35 cellular contexts compared by ENCODE assay signal in the genomic region with DNA sequence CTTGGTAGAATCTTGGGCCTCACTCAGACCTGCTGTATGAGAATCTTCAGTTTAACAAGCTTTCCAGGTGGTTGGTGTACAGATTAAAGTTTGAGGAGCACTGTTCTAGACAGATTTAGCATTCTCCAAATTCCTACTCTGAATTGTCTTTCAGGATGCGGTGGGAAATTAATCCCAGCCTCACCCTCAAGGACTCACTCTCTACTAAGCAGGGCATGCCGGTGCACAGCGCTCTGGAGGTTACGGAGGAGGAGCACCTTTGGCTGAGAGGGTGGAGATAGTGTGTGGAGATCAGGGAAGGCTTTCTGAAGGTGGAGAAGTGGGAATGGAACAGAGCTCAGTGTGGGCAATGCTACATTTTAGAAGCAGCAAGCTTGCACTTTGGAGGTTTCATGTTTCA.
DNase-seq lines count a peak whose midpoint lies in the region; ATAC-seq, FAIRE-seq and TF ChIP-seq lines count a peak whose summit lies in the region.
"Had no signal": no experiment of that assay in that cellular context is flagged by ENCODE, and none has a peak within 500 bp of the region (broad histone marks: within the 10 kb centered on the region; RNA-seq: fewer than 3 reads in every experiment).

No MANE protein-coding gene starts in this region.

- H3K56ac ChIP-seq in H9 (ENCODE audit: insufficient read length, low read depth, low read length) = no peak overlapping the region

- POLR2A ChIA-PET in HEK293T (lab: Yijun Ruan, JAX) = no interaction called here

- H4K5ac ChIP-seq in H9 (ENCODE audit: insufficient read length, low read depth, low read length) = no peak overlapping the region

- H2AK5ac ChIP-seq in H9 (ENCODE audit: insufficient read length, low read length) = no peak overlapping the region
- H2AK5ac ChIP-seq in neuronal stem cell (ENCODE audit: low read depth, low read length) = no peak overlapping the region

- no peak overlapping the region for H3K4me3 Mint-ChIP-seq in H9
- H3K4me3 Mint-ChIP-seq: B cell; CD14-positive monocyte; CD4-positive, alpha-beta memory T cell; CD4-positive, alpha-beta T cell; CD4-positive, CD25-positive, alpha-beta regulatory T cell; CD8-positive, alpha-beta memory T cell; CD8-positive, alpha-beta T cell had no signal

- H3K27me3 Mint-ChIP-seq in H9 (ENCODE audit: low read depth) = no peaks in the 10 kb centered on the region
- H3K27me3 Mint-ChIP-seq: B cell; CD4-positive, alpha-beta memory T cell; CD4-positive, CD25-positive, alpha-beta regulatory T cell had no signal

- H3K23me2 ChIP-seq in H9 (ENCODE audit: insufficient read length, low read depth, low read length, poor library complexity, severe bottlenecking) = peaks cover 2% of the 10 kb centered on the region

- H3K79me1 ChIP-seq in H9 (ENCODE audit: insufficient read depth, low read depth, low read length, poor library complexity, severe bottlenecking) (no peaks in the 10 kb centered on the region), neuronal stem cell (ENCODE audit: low read depth, low read length) (no peaks in the 10 kb centered on the region)

- H3K27ac Mint-ChIP-seq in H9 = no peak overlapping the region; a peak in 1 of 7 replicates
- H3K27ac Mint-ChIP-seq: B cell; CD14-positive monocyte; CD4-positive, alpha-beta memory T cell; CD4-positive, alpha-beta T cell; CD4-positive, CD25-positive, alpha-beta regulatory T cell; CD8-positive, alpha-beta memory T cell; CD8-positive, alpha-beta T cell had no signal

- no peaks in the 10 kb centered on the region for H3K9me3 Mint-ChIP-seq in H9
- H3K9me3 Mint-ChIP-seq: CD4-positive, alpha-beta memory T cell; CD4-positive, alpha-beta T cell; CD8-positive, alpha-beta memory T cell; CD8-positive, alpha-beta T cell had no signal

- H3K4ac ChIP-seq in H9 (ENCODE audit: low read depth, low read length) (no peak overlapping the region), neuronal stem cell (ENCODE audit: low read length) (no peak overlapping the region)

- H3K9ac ChIP-seq in H9 (ENCODE audit: extremely low read depth, insufficient read length, low read length) = no peak overlapping the region
- no peak overlapping the region for H3K9ac ChIP-seq in neuronal stem cell (ENCODE audit: low read depth, low read length, poor library complexity)
- H3K9ac ChIP-seq: BLaER1; BLaER1 treated with 17β-estradiol and CSF1 and Interleukin-3, amounts not matched to agents 10 nM and 100 nM had no signal

- peak; percentile 59 for ATAC-seq in foreskin keratinocyte
- ATAC-seq in HG02763 (IDR thresholded peaks at IDR 0.05; ENCODE audit: unreplicated experiment) = no peak
- ATAC-seq: CD8-positive, alpha-beta T cell had no signal

- WGBS in H9 (ENCODE audit: extremely low coverage, insufficient read length, low lambda C conversion rate) = no CpG with 5 or more reads among the region's 4 CpGs
- no CpG with 5 or more reads among the region's 4 CpGs for WGBS in neuronal stem cell (ENCODE audit: extremely low coverage in 2 of 2, insufficient read length in 2 of 2, insufficient replicate concordance in 1 of 2), 2 donors

- no peak for TF ChIP-seq CTCF in H9 (conservative IDR thresholded peaks at IDR 0.05)
- no peak for TF ChIP-seq CTCF in bronchial epithelial cell (IDR thresholded peaks at IDR 0.05; ENCODE audit: insufficient read depth, low read length, severe bottlenecking)
- TF ChIP-seq CTCF in foreskin keratinocyte (conservative IDR thresholded peaks at IDR 0.05) = no peak

- no peaks in the 10 kb centered on the region for H4K20me1 ChIP-seq in H9 (ENCODE audit: control insufficient read depth, insufficient read depth, insufficient read length)
- H4K20me1 ChIP-seq: BLaER1; BLaER1 treated with 17β-estradiol and CSF1 and Interleukin-3, amounts not matched to agents 10 nM and 100 nM had no signal

- H3K4me1 Mint-ChIP-seq in H9 = peaks cover 0 to 7% of the 10 kb centered on the region in 2 experiments; a peak in 2 of 4 replicates
- H3K4me1 Mint-ChIP-seq: B cell; CD14-positive monocyte; CD4-positive, alpha-beta memory T cell; CD4-positive, CD25-positive, alpha-beta regulatory T cell; CD8-positive, alpha-beta memory T cell had no signal

- H3K4me1 ChIP-seq in H9 (ENCODE audit: insufficient read depth, low read length) = no peaks in the 10 kb centered on the region
- no peaks in the 10 kb centered on the region for H3K4me1 ChIP-seq in foreskin keratinocyte
- H3K4me1 ChIP-seq in neuronal stem cell (ENCODE audit: control insufficient read depth in 2 of 2, insufficient read depth in 1 of 2, low read depth in 1 of 2, low read length in 2 of 2) = no peaks in the 10 kb centered on the region
- H3K4me1 ChIP-seq: A549; BE2C; BLaER1; BLaER1 treated with 17β-estradiol and CSF1 and Interleukin-3, amounts not matched to agents 10 nM and 100 nM; Caco-2 had no signal

- H3K79me2 ChIP-seq in H9 (ENCODE audit: insufficient read depth, low read length) = no peaks in the 10 kb centered on the region

- no peaks in the 10 kb centered on the region for H3K36me3 ChIP-seq in bronchial epithelial cell (ENCODE audit: control insufficient read depth, insufficient read depth, low read length)
- H3K36me3 ChIP-seq in neuronal stem cell (replicated peaks in 1 of 2; ENCODE audit: control insufficient read depth in 2 of 2, insufficient read depth in 2 of 2, low read length in 2 of 2) = no peaks in the 10 kb centered on the region
- H3K36me3 ChIP-seq: BE2C; BLaER1; BLaER1 treated with 17β-estradiol and CSF1 and Interleukin-3, amounts not matched to agents 10 nM and 100 nM had no signal

- DNase-seq in H9 (no peak), bronchial epithelial cell (ENCODE audit: low read depth) (peak; percentile 18), foreskin keratinocyte (peak; percentile 32 to 55), neuronal stem cell (ENCODE audit: low spot score) (no peak), HEK293T (ENCODE audit: extremely low spot score) (no peak)
- DNase-seq: 8988T; ACHN; AML-193; BE2C; C1 segment of cervical spinal cord; Caco-2; Calu3; CD4-positive, alpha-beta memory T cell; CD4-positive, alpha-beta T cell; CD4-positive, CD25-positive, alpha-beta regulatory T cell; CD8-positive, alpha-beta memory T cell; CD8-positive, alpha-beta T cell; COR-L47; DMS 273 treated with DMSO at 0.1 percent for 48 hours; DMS153; DMS53; DMS79; DMS79 treated with DMSO at 0.1 percent for 48 hours; DND-41; EL had no signal

- H2BK120ac ChIP-seq in H9 (ENCODE audit: low read depth, low read length, poor library complexity, severe bottlenecking) (no peak overlapping the region), neuronal stem cell (ENCODE audit: low read depth, low read length) (no peak overlapping the region)

- no peak overlapping the region for H2BK5ac ChIP-seq in H9 (ENCODE audit: insufficient read length, low read length)
- H2BK5ac ChIP-seq in neuronal stem cell (ENCODE audit: low read length) = no peak overlapping the region

- H4K8ac ChIP-seq in H9 (replicated peaks; ENCODE audit: insufficient read length, low read depth, low read length) (no peak overlapping the region), neuronal stem cell (ENCODE audit: low read depth, low read length) (no peak overlapping the region)

- H2AFZ ChIP-seq in H9 (ENCODE audit: low read length) = no peak overlapping the region
- no peak overlapping the region for H2AFZ ChIP-seq in neuronal stem cell (ENCODE audit: low read length)

- H4K91ac ChIP-seq in H9 (ENCODE audit: insufficient read length, low read depth, low read length) (no peak overlapping the region), neuronal stem cell (ENCODE audit: low read depth, low read length, poor library complexity) (no peak overlapping the region)

- FAIRE-seq in bronchial epithelial cell (lab: Jason Lieb, UNC) = no peak
- FAIRE-seq: A204.1, A549, D721Med had no signal

- H3K14ac ChIP-seq in H9 (ENCODE audit: insufficient read depth, low read length) (no peak overlapping the region), neuronal stem cell (ENCODE audit: low read length) (no peak overlapping the region)

- H2BK12ac ChIP-seq in H9 (ENCODE audit: insufficient read length, low read depth, low read length) = no peak overlapping the region
- no peak overlapping the region for H2BK12ac ChIP-seq in neuronal stem cell (ENCODE audit: low read length)

- H3K9me3 ChIP-seq in H9 (ENCODE audit: control insufficient read depth, low read depth, low read length) (no peaks in the 10 kb centered on the region), neuronal stem cell (replicated peaks in 1 of 2; ENCODE audit: control insufficient read depth in 2 of 2, insufficient read depth in 1 of 2, low read depth in 1 of 2, low read length in 2 of 2) (no peaks in the 10 kb centered on the region)
- H3K9me3 ChIP-seq: A549; BE2C; BLaER1; BLaER1 treated with 17β-estradiol and CSF1 and Interleukin-3, amounts not matched to agents 10 nM and 100 nM; Caco-2 had no signal

- H3K4me3 ChIP-seq in bronchial epithelial cell (ENCODE audit: low read depth, low read length) (no peak overlapping the region), neuronal stem cell (ENCODE audit: low read length in 2 of 2) (no peak overlapping the region)
- H3K4me3 ChIP-seq: A549; BLaER1; BLaER1 treated with 17β-estradiol and CSF1 and Interleukin-3, amounts not matched to agents 10 nM and 100 nM had no signal

- no peak overlapping the region for H3K27ac ChIP-seq in H9 (ENCODE audit: insufficient read length, low read depth, low read length)
- no peak overlapping the region for H3K27ac ChIP-seq in foreskin keratinocyte
- no peak overlapping the region for H3K27ac ChIP-seq in neuronal stem cell (replicated peaks; ENCODE audit: low read length)
- H3K27ac ChIP-seq: 22Rv1; A549; BLaER1; BLaER1 treated with 17β-estradiol and CSF1 and Interleukin-3, amounts not matched to agents 10 nM and 100 nM; C4-2B had no signal

- H2BK15ac ChIP-seq in H9 (ENCODE audit: low read depth, low read length) (0 out of 2 replicates have a peak overlapping the region, but pooled peaks have one; percentile 27), neuronal stem cell (ENCODE audit: low read length) (no peak overlapping the region)

- no peak overlapping the region for H3T11ph ChIP-seq in H9 (ENCODE audit: low read length)

- H3K36me3 Mint-ChIP-seq in H9 (ENCODE audit: insufficient read depth in 1 of 3, low read depth in 3 of 3) = no peaks in the 10 kb centered on the region
- H3K36me3 Mint-ChIP-seq: CD14-positive monocyte; CD4-positive, alpha-beta memory T cell; CD4-positive, CD25-positive, alpha-beta regulatory T cell; CD8-positive, alpha-beta memory T cell; CD8-positive, alpha-beta T cell had no signal

- no peak overlapping the region for H3K4me2 ChIP-seq in H9 (ENCODE audit: insufficient read depth, insufficient read length, low read length)
- no peak overlapping the region for H3K4me2 ChIP-seq in neuronal stem cell (ENCODE audit: insufficient read depth, low read length, poor library complexity, severe bottlenecking)
- H3K4me2 ChIP-seq: A549; BLaER1; BLaER1 treated with 17β-estradiol and CSF1 and Interleukin-3, amounts not matched to agents 10 nM and 100 nM had no signal

- H3K27me3 ChIP-seq in H9 (ENCODE audit: insufficient read depth, low read length) (no peaks in the 10 kb centered on the region), bronchial epithelial cell (ENCODE audit: control insufficient read depth, insufficient read depth, low read length) (no peaks in the 10 kb centered on the region), foreskin keratinocyte (no peaks in the 10 kb centered on the region), neuronal stem cell (ENCODE audit: control insufficient read depth in 3 of 3, insufficient read depth in 3 of 3, low read depth in 1 of 3, low read length in 3 of 3) (no peaks in the 10 kb centered on the region)
- H3K27me3 ChIP-seq: BE2C; BLaER1; BLaER1 treated with 17β-estradiol and CSF1 and Interleukin-3, amounts not matched to agents 10 nM and 100 nM had no signal

- no peak overlapping the region for H3K18ac ChIP-seq in H9 (ENCODE audit: insufficient read length, low read depth, low read length)
- H3K18ac ChIP-seq in neuronal stem cell (ENCODE audit: low read length) = no peak overlapping the region

- H3K23ac ChIP-seq in H9 (ENCODE audit: insufficient read length, low read depth, low read length) (no peak overlapping the region), neuronal stem cell (ENCODE audit: low read depth, low read length, poor library complexity) (no peak overlapping the region)

- CTCF ChIA-PET in HEK293T (lab: Yijun Ruan, JAX) = interaction anchor here (0.7 kb wide), 1 partner anchor 586 kb away, joined by 3 read pairs; no protein-coding TSS in a partner anchor

- no peak overlapping the region for H2BK20ac ChIP-seq in H9 (ENCODE audit: low read depth, low read length, poor library complexity, severe bottlenecking)

Comparison
In these comparisons a context has a peak if more than half of its experiments do, and no peak if none do; other contexts are left out.
1. DNase-seq: peak in bronchial epithelial cell (single experiment) and foreskin keratinocyte (2 of 2); none in H9 (single experiment), neuronal stem cell (single experiment) and HEK293T (single experiment).